8 cellular contexts compared by ENCODE assay signal in the genomic region with DNA sequence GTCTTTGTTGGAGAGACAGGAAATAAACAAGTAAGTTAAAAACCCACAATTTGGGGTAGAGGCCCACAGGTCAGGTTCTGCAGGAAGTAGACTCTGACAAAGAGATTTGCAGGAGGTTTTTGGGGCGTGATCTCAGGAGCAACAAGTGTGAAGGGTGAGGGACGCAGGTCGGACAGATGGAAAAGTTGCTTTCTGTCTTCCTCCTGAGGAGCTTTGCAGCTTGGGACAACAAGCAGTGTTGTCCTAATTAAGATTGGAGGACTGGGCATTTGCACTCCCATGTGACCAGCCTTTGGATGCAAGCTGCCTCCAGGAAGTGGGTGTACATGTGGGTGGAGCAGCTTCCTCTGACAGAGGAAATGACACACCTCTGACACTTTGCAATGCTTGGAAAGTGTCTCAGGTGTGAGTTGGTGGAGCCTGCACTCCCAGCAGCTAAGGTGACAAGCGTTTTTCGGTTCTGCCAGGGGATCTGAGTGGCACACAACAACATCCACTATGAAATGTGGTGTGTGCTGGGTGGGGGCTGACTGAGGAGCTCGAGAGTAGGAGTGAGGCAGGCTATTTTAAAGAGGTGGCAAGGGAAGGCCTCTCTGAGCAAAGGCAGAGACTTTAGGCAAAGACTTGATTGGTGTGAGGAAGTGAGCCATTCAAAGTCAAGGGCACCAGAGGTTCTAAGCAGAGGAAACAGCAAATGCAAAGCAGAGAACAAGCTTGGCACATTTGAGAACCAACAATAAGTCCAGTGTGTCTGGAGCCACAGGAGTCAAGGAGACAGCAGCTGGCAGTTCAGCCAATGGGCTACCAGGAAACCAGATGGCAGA.
DNase-seq lines count a peak whose midpoint lies in the region; ATAC-seq lines count a peak whose summit lies in the region.

No MANE protein-coding gene starts in this region.

- H3K4me2 ChIP-seq in mesendoderm (ENCODE audit: low read length): no peak overlapping the region

- no peak overlapping the region for H3K27ac ChIP-seq in mesendoderm (ENCODE audit: low read depth, low read length)

- no peak overlapping the region for H2AK5ac ChIP-seq in mesendoderm (ENCODE audit: low read length)

- no peak overlapping the region for H2BK5ac ChIP-seq in mesendoderm (ENCODE audit: low read length)

- H4K8ac ChIP-seq in mesendoderm (ENCODE audit: low read depth, low read length): no peak overlapping the region

- DNase-seq in T-helper 9 cell: peak; percentile 63
- DNase-seq in central memory CD4-positive, alpha-beta T cell: peak; percentile 94
- peak; percentile 45 to 65 (median 58) for DNase-seq in stimulated activated CD4-positive, alpha-beta T cell treated with anti-CD3 and anti-CD28 coated beads, Interleukin-12 subunit alpha, Interleukin-12 subunit beta, amount 100 ng/mL, for 48 hours (ENCODE audit: low read depth in 2 of 3, low spot score in 1 of 3)
- DNase-seq in MG63: no peak
- no peak for DNase-seq in mesendoderm
- DNase-seq in HT-29 (ENCODE audit: low spot score): no peak

- no peaks in the 10 kb centered on the region for H3K79me2 ChIP-seq in mesendoderm (ENCODE audit: control insufficient read depth, insufficient read depth, low read length)

- H3K18ac ChIP-seq in mesendoderm (ENCODE audit: low read length): no peak overlapping the region

- H3K27me3 ChIP-seq in MG63 (no peaks in the 10 kb centered on the region), mesendoderm (ENCODE audit: insufficient read depth, low read length, poor library complexity) (no peaks in the 10 kb centered on the region)

- H3K9ac ChIP-seq in mesendoderm (ENCODE audit: low read length): no peak overlapping the region

- no peak overlapping the region for H2BK120ac ChIP-seq in mesendoderm (ENCODE audit: low read depth, low read length)

- no peaks in the 10 kb centered on the region for H3K9me3 ChIP-seq in MG63

- no peak overlapping the region for H4K5ac ChIP-seq in mesendoderm (ENCODE audit: low read length)

- H3K4ac ChIP-seq in mesendoderm (ENCODE audit: low read depth, low read length): no peak overlapping the region

- WGBS in mesendoderm (ENCODE audit: extremely low coverage, insufficient coverage, low lambda C conversion rate): no CpG with 5 or more reads among the region's 6 CpGs

- ATAC-seq in GM21619 (IDR thresholded peaks at IDR 0.05; ENCODE audit: unreplicated experiment) (peak; percentile 42), GM19397 (IDR thresholded peaks at IDR 0.05; ENCODE audit: unreplicated experiment) (no peak)

- no peak overlapping the region for H3K56ac ChIP-seq in mesendoderm (ENCODE audit: low read length)

- H3K79me1 ChIP-seq in mesendoderm (ENCODE audit: low read length): no peaks in the 10 kb centered on the region

- no peaks in the 10 kb centered on the region for H3K4me1 ChIP-seq in mesendoderm (ENCODE audit: control insufficient read depth, low read depth, low read length)

- no peaks in the 10 kb centered on the region for H3K36me3 ChIP-seq in MG63
- H3K36me3 ChIP-seq in mesendoderm (ENCODE audit: control insufficient read depth, insufficient read depth, low read length): no peaks in the 10 kb centered on the region

- no peak overlapping the region for H3K23ac ChIP-seq in mesendoderm (ENCODE audit: low read length)

- H2BK15ac ChIP-seq in mesendoderm (replicated peaks; ENCODE audit: low read depth): no peak overlapping the region

- H3K4me3 ChIP-seq in MG63 (no peak overlapping the region), mesendoderm (ENCODE audit: low read length) (no peak overlapping the region)

Comparison
In these comparisons a context has a peak if more than half of its experiments do, and no peak if none do; other contexts are left out.
1. DNase-seq: peak in T-helper 9 cell (single experiment), central memory CD4-positive, alpha-beta T cell (single experiment) and stimulated activated CD4-positive, alpha-beta T cell treated with anti-CD3 and anti-CD28 coated beads, Interleukin-12 subunit alpha, Interleukin-12 subunit beta, amount 100 ng/mL, for 48 hours (3 of 3); none in MG63 (single experiment), mesendoderm (single experiment) and HT-29 (single experiment).